Comparison of ENCODE assay signal across 9 cellular contexts in genomic region chr4:40283968-40284367, GRCh38. TPM values are rescaled to one million over a fixed set of nuclear protein-coding genes. Genes with fewer than 3 reads are reported as not detected.
DNase-seq lines count a peak whose midpoint lies in the region; ATAC-seq and TF ChIP-seq lines count a peak whose summit lies in the region.
"Had no signal": no experiment of that assay in that cellular context is flagged by ENCODE, and none has a peak within 500 bp of the region (broad histone marks: within the 10 kb centered on the region; RNA-seq: fewer than 3 reads in every experiment).

No MANE protein-coding gene starts in this region.

- peak overlapping the region; percentile 87 for H3K27ac Mint-ChIP-seq in activated naive CD4-positive, alpha-beta T cell treated with anti-CD3 and anti-CD28 coated beads, Interleukin-2, amount 10 ng/mL, durations not matched to agents 7 days and 5 days
- H3K27ac Mint-ChIP-seq in Calu3 (ENCODE audit: unreplicated experiment): no peak overlapping the region

- H3K4me3 ChIP-seq in DND-41 (ENCODE audit: low read depth in 1 of 2, low read length in 2 of 2): no peak overlapping the region

- H3K36me3 Mint-ChIP-seq in activated naive CD4-positive, alpha-beta T cell treated with anti-CD3 and anti-CD28 coated beads, Interleukin-2, amount 10 ng/mL, durations not matched to agents 7 days and 5 days: peaks cover 19% of the 10 kb centered on the region
- H3K36me3 Mint-ChIP-seq in Calu3 (ENCODE audit: insufficient read depth, unreplicated experiment): no peaks in the 10 kb centered on the region

- H3K4me2 ChIP-seq in DND-41 (ENCODE audit: insufficient read depth, low read length): no peak overlapping the region

- BruUV-seq in Calu3 (replicated peaks; lab: Mats Ljungman, UMichigan): no TSS peak

- TF ChIP-seq CTCF in DND-41 (IDR thresholded peaks at IDR 0.05; ENCODE audit: borderline replicate concordance, extremely low read depth, low read length, poor library complexity, severe bottlenecking) (peak; percentile 14), Calu3 (IDR thresholded peaks at IDR 0.05; ENCODE audit: unreplicated experiment) (no peak)

- H3K9me3 ChIP-seq in DND-41 (ENCODE audit: insufficient read depth, low read length, severe bottlenecking): no peaks in the 10 kb centered on the region

- peak; percentile 80 for ATAC-seq in DND-41 (ENCODE audit: insufficient read depth, low read depth)

- H3K4me3 Mint-ChIP-seq in activated naive CD4-positive, alpha-beta T cell treated with anti-CD3 and anti-CD28 coated beads, Interleukin-2, amount 10 ng/mL, durations not matched to agents 7 days and 5 days: no peak overlapping the region
- no peak overlapping the region for H3K4me3 Mint-ChIP-seq in Calu3 (ENCODE audit: low read depth, unreplicated experiment)

- H4K20me1 ChIP-seq in DND-41 (ENCODE audit: insufficient read depth, low read length): no peaks in the 10 kb centered on the region

- peaks cover 18% of the 10 kb centered on the region for H3K4me1 ChIP-seq in DND-41 (ENCODE audit: insufficient read depth, low read length)

- intact Hi-C loops in Calu3 (cut with micrococcal nuclease; ENCODE audit: unreplicated experiment): no loop called here

- H2AFZ ChIP-seq in DND-41 (ENCODE audit: low read depth, low read length): no peak overlapping the region

- H3K9ac ChIP-seq in DND-41 (ENCODE audit: low read depth, low read length): no peak overlapping the region

- no peaks in the 10 kb centered on the region for H3K79me2 ChIP-seq in DND-41 (ENCODE audit: insufficient read depth, low read length)

- no peaks in the 10 kb centered on the region for H3K36me3 ChIP-seq in DND-41 (ENCODE audit: insufficient read depth, low read length)

- peak; percentile 52 for DNase-seq in DND-41
- DNase-seq in SK-MEL-5 (ENCODE audit: low read depth, low spot score): peak; percentile 5
- peak; percentile 84 for DNase-seq in activated naive CD4-positive, alpha-beta T cell treated with anti-CD3 and anti-CD28 coated beads, Interleukin-2, amount 10 ng/mL, durations not matched to agents 7 days and 5 days
- peak; percentile 89 for DNase-seq in stimulated activated CD4-positive, alpha-beta T cell treated with anti-CD3 and anti-CD28 coated beads, Interleukin-15, amount 100 ng/mL, for 24 hours
- DNase-seq in ecto neural progenitor cell (ENCODE audit: low spot score): no peak
- DNase-seq in Calu3: no peak
- DNase-seq in NCI-H2107 (lab: John Stamatoyannopoulos, UW): no peak
- no peak for DNase-seq in NCI-H2107 treated with DMSO at 0.1 percent for 48 hours (lab: John Stamatoyannopoulos, UW; ENCODE audit: unreplicated experiment)

- no peak overlapping the region for H3K27ac ChIP-seq in DND-41 (ENCODE audit: low read length)

- in situ Hi-C loops in SK-MEL-5 (cut with HindIII; ENCODE audit: low pct_unique_long_range_greater_than_20kb, low sequenced_read_pairs): no loop called here

- CTCF ChIA-PET in activated naive CD4-positive, alpha-beta T cell treated with anti-CD3 and anti-CD28 coated beads, Interleukin-2, amount 10 ng/mL, durations not matched to agents 7 days and 5 days (lab: Charles Lee): interaction anchor here (0.7 to 2.1 kb wide), 16 partner anchors 9 to 132 kb away, joined by 3 to 13 read pairs (median 4); no protein-coding TSS in a partner anchor
- CTCF ChIA-PET in Calu3 (lab: Charles Lee): no interaction called here

- H3K9me3 Mint-ChIP-seq in activated naive CD4-positive, alpha-beta T cell treated with anti-CD3 and anti-CD28 coated beads, Interleukin-2, amount 10 ng/mL, durations not matched to agents 7 days and 5 days: peaks cover 9% of the 10 kb centered on the region
- H3K9me3 Mint-ChIP-seq in Calu3 (ENCODE audit: low read depth, unreplicated experiment): no peaks in the 10 kb centered on the region

- peaks cover 61% of the 10 kb centered on the region for H3K4me1 Mint-ChIP-seq in activated naive CD4-positive, alpha-beta T cell treated with anti-CD3 and anti-CD28 coated beads, Interleukin-2, amount 10 ng/mL, durations not matched to agents 7 days and 5 days
- no peaks in the 10 kb centered on the region for H3K4me1 Mint-ChIP-seq in Calu3 (ENCODE audit: low read depth, unreplicated experiment)

- H3K27me3 ChIP-seq in DND-41 (ENCODE audit: insufficient read depth, low read length, poor library complexity): no peaks in the 10 kb centered on the region

- no peaks in the 10 kb centered on the region for H3K27me3 Mint-ChIP-seq in activated naive CD4-positive, alpha-beta T cell treated with anti-CD3 and anti-CD28 coated beads, Interleukin-2, amount 10 ng/mL, durations not matched to agents 7 days and 5 days
- no peaks in the 10 kb centered on the region for H3K27me3 Mint-ChIP-seq in Calu3 (ENCODE audit: unreplicated experiment)

RNA-seq across cellular contexts. Expression of gene CHRNA9, which starts 51.2 kb away (rescaled TPM):
- total RNA-seq in SK-MEL-5 (2014; rRNA removed; shearing (Covaris generic)): not detected in 2 replicates
- polyA plus RNA-seq in SK-MEL-5 (2015; cell fraction: cytosol; rRNA removed): 0.04 TPM in 1 of 2 replicates, not detected in the other
- not detected in 2 replicates for polyA plus RNA-seq in SK-MEL-5 (2015; cell fraction: nucleus; rRNA removed)
- total RNA-seq in Calu3 (2022): not detected in 2 replicates
- total RNA-seq: liver had no signal
- polyA plus RNA-seq: liver had no signal

Comparison
In these comparisons a context has a peak if more than half of its experiments do, and no peak if none do; other contexts are left out.
1. DNase-seq: peak in DND-41 (single experiment), SK-MEL-5 (single experiment), activated naive CD4-positive, alpha-beta T cell treated with anti-CD3 and anti-CD28 coated beads, Interleukin-2, amount 10 ng/mL, durations not matched to agents 7 days and 5 days (single experiment) and stimulated activated CD4-positive, alpha-beta T cell treated with anti-CD3 and anti-CD28 coated beads, Interleukin-15, amount 100 ng/mL, for 24 hours (single experiment); none in ecto neural progenitor cell (single experiment), Calu3 (single experiment), NCI-H2107 (single experiment) and NCI-H2107 treated with DMSO at 0.1 percent for 48 hours (single experiment).